ENCODE assay signal across 20 cellular contexts in genomic region chr10:69415951-69416350, GRCh38. TPM values are rescaled to one million over a fixed set of nuclear protein-coding genes. Genes with fewer than 3 reads are reported as not detected.
DNase-seq lines count a peak whose midpoint lies in the region; ATAC-seq and TF ChIP-seq lines count a peak whose summit lies in the region.
"Had no signal": no experiment of that assay in that cellular context is flagged by ENCODE, and none has a peak within 500 bp of the region (broad histone marks: within the 10 kb centered on the region; RNA-seq: fewer than 3 reads in every experiment).

No MANE protein-coding gene starts in this region.

- H3K27ac ChIP-seq in gastroesophageal sphincter, result peak overlapping the region; percentile 58 to 96 (median 92)
- H3K27ac ChIP-seq in rectal smooth muscle tissue (ENCODE audit: low read depth, low read length), result peak overlapping the region; percentile 95
- peak overlapping the region; percentile 69 to 94 (median 84) for H3K27ac ChIP-seq in transverse colon

- no peak for TF ChIP-seq EP300 in gastroesophageal sphincter (IDR thresholded peaks at IDR 0.05)
- TF ChIP-seq EP300 in transverse colon (IDR thresholded peaks at IDR 0.05; ENCODE audit: low read depth), result no peak

- ATAC-seq in gastroesophageal sphincter (no peak), GM21526 (IDR thresholded peaks at IDR 0.05; ENCODE audit: low FRiP score, unreplicated experiment) (no peak), HG02763 (IDR thresholded peaks at IDR 0.05; ENCODE audit: unreplicated experiment) (no peak)
- ATAC-seq: K562 had no signal

- peak overlapping the region; percentile 69 for H3K9ac ChIP-seq in rectal smooth muscle tissue (ENCODE audit: low read length)

- TF ChIP-seq CTCF in gastroesophageal sphincter (IDR thresholded peaks at IDR 0.05) (no peak), transverse colon (IDR thresholded peaks at IDR 0.05) (no peak)

- H3K27me3 ChIP-seq in gastroesophageal sphincter (no peaks in the 10 kb centered on the region), rectal smooth muscle tissue (ENCODE audit: control insufficient read depth, insufficient read depth, low read length) (no peaks in the 10 kb centered on the region), transverse colon (no peaks in the 10 kb centered on the region)

- H3K4me1 ChIP-seq in gastroesophageal sphincter (peaks cover 0 to 84% (median 5%) of the 10 kb centered on the region in 3 donors), rectal smooth muscle tissue (ENCODE audit: control insufficient read depth, insufficient read depth, low read length) (peaks cover 29% of the 10 kb centered on the region), transverse colon (peaks cover 19 to 33% (median 29%) of the 10 kb centered on the region in 4 donors)

- H3K4me3 ChIP-seq in gastroesophageal sphincter, result peak overlapping the region; percentile 50 to 51
- peak overlapping the region; percentile 75 for H3K4me3 ChIP-seq in rectal smooth muscle tissue (ENCODE audit: low read length)
- H3K4me3 ChIP-seq in transverse colon, result peak overlapping the region; percentile 10 to 22 (median 15)
- H3K4me3 ChIP-seq: K562 had no signal

- TF ChIP-seq POLR2A in gastroesophageal sphincter (IDR thresholded peaks at IDR 0.05) (no peak), transverse colon (IDR thresholded peaks at IDR 0.05) (no peak)

- DNase-seq in NCI-H446 treated with DMSO at 0.1 percent for 48 hours (lab: John Stamatoyannopoulos, UW), result peak; percentile 39
- DNase-seq in transverse colon, result no peak
- DNase-seq in stimulated activated CD8-positive, alpha-beta memory T cell treated with anti-CD3 and anti-CD28 coated beads, Interleukin-4, amount 100 ng/mL, for 48 hours, result no peak
- DNase-seq in stimulated activated CD4-positive, alpha-beta T cell treated with anti-CD3 and anti-CD28 coated beads, Interleukin-4, amount 100 ng/mL, for 24 hours, result no peak
- DNase-seq: CD4-positive, CD25-positive, alpha-beta regulatory T cell; DMS153; DND-41; H7; Kasumi-1; NCI-H1436 treated with DMSO at 0.1 percent for 48 hours; NCI-H1930; NCI-H2107; NCI-H524 treated with DMSO at 0.1 percent for 48 hours; NCI-H774 had no signal

- no peaks in the 10 kb centered on the region for H3K36me3 ChIP-seq in gastroesophageal sphincter
- H3K36me3 ChIP-seq in rectal smooth muscle tissue (ENCODE audit: control insufficient read depth, insufficient read depth, low read length), result no peaks in the 10 kb centered on the region
- no peaks in the 10 kb centered on the region for H3K36me3 ChIP-seq in transverse colon

- H3K9me3 ChIP-seq in gastroesophageal sphincter (no peaks in the 10 kb centered on the region), transverse colon (no peaks in the 10 kb centered on the region)

- in situ Hi-C loops in transverse colon (cut with MboI; ENCODE audit: low pct_ligation_motif_present in 1 of 4, low pct_unique_long_range_greater_than_20kb in 1 of 4, low sequenced_read_pairs in 3 of 4), result loop anchor here in 3 of 4 donors (10.0 to 25.0 kb wide), 3 partner anchors 89 to 221 kb away; partner anchors contain the start of gene FAM241B (in 3 of the 3)

- intact Hi-C loops in transverse colon (cut with DNase I; ENCODE audit: low total_unique reads), result loop anchor here (5.0 kb wide), 2 partner anchors 76 to 386 kb away; partner anchors contain the start of gene COL13A1

- no CpG with 5 or more reads among the region's 10 CpGs for WGBS in gastroesophageal sphincter (ENCODE audit: low coverage in 1 of 2), 2 donors
- 92 to 94% methylated on average over 7 to 10 of the region's 10 CpGs for WGBS in transverse colon (ENCODE audit: low coverage in 1 of 2), 2 donors

RNA-seq across cellular contexts. Expression of gene TACR2, which starts 0.8 kb away (rescaled TPM):
- 100 to 1,000 TPM in 2 of 4 donors, 10 to 100 TPM in 2; 37.1 to 176 (median 122) TPM for total RNA-seq in gastroesophageal sphincter
- 100 to 1,000 TPM in 2 of 4 donors, 10 to 100 TPM in 2; 18.9 to 241 (median 78.9) TPM for total RNA-seq in transverse colon
- total RNA-seq: A172; CD4-positive, CD25-positive, alpha-beta regulatory T cell; H7; K562 had no signal

RNA-seq across cellular contexts. Expression of gene TSPAN15, which starts 35.3 kb away (rescaled TPM):
- total RNA-seq in gastroesophageal sphincter, result 10 to 100 TPM; 51.9 to 66.7 (median 58.1) TPM
- 100 to 1,000 TPM in 3 of 4 donors, 10 to 100 TPM in 1; 97.7 to 152 (median 148) TPM for total RNA-seq in transverse colon

Comparison
In these comparisons a context has a peak if more than half of its experiments do, and no peak if none do; other contexts are left out.
1. H3K4me3 ChIP-seq: peak in every context shown above with its lines; median percentile 75 in rectal smooth muscle tissue; 50 in gastroesophageal sphincter; 15 in transverse colon.